ENCODE assay signal across 1 cellular context in genomic region chr1:178537445-178538090, GRCh38.
TF ChIP-seq lines count a peak whose summit lies in the region.

No MANE protein-coding gene starts in this region.

TF ChIP-seq in liver, 16 proteins besides CTCF, POLR2A, EP300 and RAD21 (continued from another document):
- TF ChIP-seq ZBTB33 (IDR thresholded peaks at IDR 0.05) (no peak), FOXA1 (IDR thresholded peaks at IDR 0.05) (no peak), SP1 (IDR thresholded peaks at IDR 0.05) (peak; percentile 52), HNF4A (conservative IDR thresholded peaks at IDR 0.05) (peak; percentile 64 to 75), RXRA (IDR thresholded peaks at IDR 0.05) (peak in 1 of 2 donors; percentile 70), NR2F2 (IDR thresholded peaks at IDR 0.05) (no peak), YY1 (IDR thresholded peaks at IDR 0.05) (no peak)
- TF ChIP-seq, protein P1, sequence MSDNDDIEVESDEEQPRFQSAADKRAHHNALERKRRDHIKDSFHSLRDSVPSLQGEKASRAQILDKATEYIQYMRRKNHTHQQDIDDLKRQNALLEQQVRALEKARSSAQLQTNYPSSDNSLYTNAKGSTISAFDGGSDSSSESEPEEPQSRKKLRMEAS (IDR thresholded peaks at IDR 0.05): no peak
- TF ChIP-seq, protein P2, sequence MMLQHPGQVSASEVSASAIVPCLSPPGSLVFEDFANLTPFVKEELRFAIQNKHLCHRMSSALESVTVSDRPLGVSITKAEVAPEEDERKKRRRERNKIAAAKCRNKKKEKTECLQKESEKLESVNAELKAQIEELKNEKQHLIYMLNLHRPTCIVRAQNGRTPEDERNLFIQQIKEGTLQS (IDR thresholded peaks at IDR 0.05): peak; percentile 63
